ENCODE assay signal across 33 cellular contexts in the genomic region with DNA sequence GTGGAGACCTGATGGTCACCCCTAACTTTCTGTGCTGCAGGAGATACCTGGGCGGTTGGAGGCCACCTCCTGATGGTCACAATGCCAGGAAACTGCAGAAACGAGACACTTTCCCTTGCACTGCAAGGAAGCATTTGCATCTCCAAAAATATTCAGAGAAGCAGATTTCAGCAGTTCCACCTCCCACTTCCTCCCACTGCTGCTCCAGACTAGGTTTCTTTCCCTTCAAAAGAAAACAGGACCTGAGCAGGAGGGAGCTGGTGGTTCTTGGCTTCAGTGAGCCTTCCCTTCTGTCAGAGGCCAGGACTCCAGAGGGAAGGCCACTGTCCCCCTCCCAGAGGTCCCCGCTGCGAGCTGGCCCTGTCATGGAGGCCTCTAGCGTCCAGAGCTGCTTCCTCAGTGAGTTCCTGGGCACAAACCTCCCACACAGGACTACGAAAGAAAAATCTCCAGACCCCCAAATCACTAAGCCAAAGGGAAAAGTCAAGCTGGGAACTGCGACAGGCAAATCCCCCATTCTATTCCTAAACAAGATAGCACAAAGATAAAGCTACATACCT. TPM values are rescaled to one million over a fixed set of nuclear protein-coding genes. Genes with fewer than 3 reads are reported as not detected.
DNase-seq lines count a peak whose midpoint lies in the region; TF ChIP-seq lines count a peak whose summit lies in the region.
"Had no signal": no experiment of that assay in that cellular context is flagged by ENCODE, and none has a peak within 500 bp of the region (broad histone marks: within the 10 kb centered on the region; RNA-seq: fewer than 3 reads in every experiment).

No MANE protein-coding gene starts in this region.

- no peak overlapping the region for H2AFZ ChIP-seq in mammary epithelial cell (ENCODE audit: low read depth, low read length)
- H2AFZ ChIP-seq: GM23248 had no signal

- H3K4me3 ChIP-seq in breast epithelium, result no peak overlapping the region
- H3K4me3 ChIP-seq in mammary epithelial cell (replicated peaks in 1 of 3; ENCODE audit: insufficient read depth in 1 of 3, low read depth in 2 of 3, low read length in 3 of 3), result no peak overlapping the region
- H3K4me3 ChIP-seq in mesodermal cell (ENCODE audit: extremely low read depth, insufficient read depth, low read length, poor library complexity, severe bottlenecking), result no peak overlapping the region
- H3K4me3 ChIP-seq in thyroid gland (replicated peaks in 1 of 3), result no peak overlapping the region
- no peak overlapping the region for H3K4me3 ChIP-seq in H7 (ENCODE audit: insufficient read depth, low read depth, low read length)
- H3K4me3 ChIP-seq: ascending aorta, GM23248 had no signal

- peaks cover 0 to 20% of the 10 kb centered on the region in 2 donors for H3K27me3 ChIP-seq in breast epithelium
- no peaks in the 10 kb centered on the region for H3K27me3 ChIP-seq in mammary epithelial cell (ENCODE audit: insufficient read depth, low read length)
- no peaks in the 10 kb centered on the region for H3K27me3 ChIP-seq in thyroid gland
- H3K27me3 ChIP-seq in H7 (ENCODE audit: control insufficient read depth, insufficient read depth, low read length), result no peaks in the 10 kb centered on the region
- H3K27me3 ChIP-seq: ascending aorta had no signal

- no TSS peak for BruUV-seq in mammary epithelial cell (replicated peaks; lab: Mats Ljungman, UMichigan)

- in situ Hi-C loops in mammary epithelial cell (cut with MboI; ENCODE audit: low sequenced_read_pairs in 2 of 2), result no loop called here

- dilution Hi-C loops in mammary epithelial cell (cut with HindIII; ENCODE audit: low sequenced_read_pairs), result no loop called here

- H3K4me1 ChIP-seq in breast epithelium (no peaks in the 10 kb centered on the region), mammary epithelial cell (ENCODE audit: insufficient read depth, low read length) (no peaks in the 10 kb centered on the region), mesodermal cell (ENCODE audit: control insufficient read depth, insufficient read depth, low read length, poor library complexity, severe bottlenecking) (peaks cover 15% of the 10 kb centered on the region), thyroid gland (no peaks in the 10 kb centered on the region)
- H3K4me1 ChIP-seq: ascending aorta, Caco-2 had no signal

- H3K9me3 ChIP-seq in breast epithelium (no peaks in the 10 kb centered on the region), mammary epithelial cell (replicated peaks; ENCODE audit: insufficient read depth, low read length) (no peaks in the 10 kb centered on the region), mesodermal cell (ENCODE audit: control insufficient read depth, low read length) (no peaks in the 10 kb centered on the region), thyroid gland (no peaks in the 10 kb centered on the region)
- H3K9me3 ChIP-seq: ascending aorta, Caco-2 had no signal

- no peaks in the 10 kb centered on the region for H3K36me3 ChIP-seq in breast epithelium
- H3K36me3 ChIP-seq in mammary epithelial cell (ENCODE audit: insufficient read depth, low read length), result peaks cover 21% of the 10 kb centered on the region
- peaks cover 6% of the 10 kb centered on the region for H3K36me3 ChIP-seq in mesodermal cell (ENCODE audit: control insufficient read depth, insufficient read depth, low read length)
- H3K36me3 ChIP-seq in thyroid gland, result no peaks in the 10 kb centered on the region
- H3K36me3 ChIP-seq in H7 (replicated peaks; ENCODE audit: control insufficient read depth, insufficient read depth, low read length), result peaks cover 23% of the 10 kb centered on the region
- H3K36me3 ChIP-seq: ascending aorta had no signal

- H3K27ac ChIP-seq in breast epithelium (peak overlapping the region; percentile 11 to 32), mammary epithelial cell (ENCODE audit: insufficient read depth, low read depth, low read length) (no peak overlapping the region), caudate nucleus (ENCODE audit: low read depth, low read length) (peak overlapping the region; percentile 58), mesodermal cell (ENCODE audit: low read depth, low read length, severe bottlenecking) (peak overlapping the region; percentile 75), temporal lobe (ENCODE audit: low read depth, low read length) (peak overlapping the region; percentile 41), thyroid gland (no peak overlapping the region)
- H3K27ac ChIP-seq: 22Rv1, ascending aorta, GM23248, VCaP had no signal

- CTCF ChIA-PET in mammary epithelial cell (lab: Charles Lee; ENCODE audit: low non-redundant PET), result no interaction called here

- no peaks in the 10 kb centered on the region for H3K79me2 ChIP-seq in mammary epithelial cell (ENCODE audit: insufficient read depth, low read length)

- H4K20me1 ChIP-seq in mammary epithelial cell (ENCODE audit: insufficient read depth, low read length), result no peaks in the 10 kb centered on the region

- WGBS in mammary epithelial cell (ENCODE audit: low coverage, missing lambda C conversion rate), result 64% methylated on average over 4 of the region's 7 CpGs
- 70% methylated on average over 2 of the region's 7 CpGs for WGBS in mesodermal cell (ENCODE audit: insufficient coverage in 2 of 2), 2 experiments
- WGBS in thyroid gland, 2 donors, result 60 to 90% methylated on average over 2 to 3 of the region's 7 CpGs

- H3K9ac ChIP-seq in mammary epithelial cell (ENCODE audit: insufficient read depth, low read length), result no peak overlapping the region
- H3K9ac ChIP-seq: GM23248 had no signal

- intact Hi-C loops in breast epithelium (cut with DNase I; ENCODE audit: low total_unique reads) (no loop called here), mammary epithelial cell (cut with micrococcal nuclease) (no loop called here), thyroid gland (cut with DNase I) (no loop called here)

- H3K4me2 ChIP-seq in mammary epithelial cell (ENCODE audit: insufficient read depth, low read depth, low read length), result no peak overlapping the region

- TF ChIP-seq CTCF in breast epithelium (IDR thresholded peaks at IDR 0.05), result no peak
- no peak for TF ChIP-seq CTCF in mammary epithelial cell (conservative IDR thresholded peaks at IDR 0.05 in 1 of 2, IDR thresholded peaks at IDR 0.05 in 1 of 2; ENCODE audit: extremely low read depth in 1 of 2, insufficient read depth in 1 of 2, low read depth in 1 of 2, low read length in 2 of 2)
- TF ChIP-seq CTCF in thyroid gland (IDR thresholded peaks at IDR 0.05), result no peak

- no peak for DNase-seq in breast epithelium (ENCODE audit: low spot score in 2 of 2)
- DNase-seq in mammary epithelial cell, result no peak
- peak in 7 of 61 donors; percentile 6 to 50 (median 21) for DNase-seq in caudate nucleus (lab: John Stamatoyannopoulos, UW)
- no peak for DNase-seq in effector CD4-positive, alpha-beta T cell
- no peak for DNase-seq in thyroid gland
- DNase-seq in H7, result no peak
- DNase-seq: activated CD4-positive, alpha-beta T cell treated with anti-CD3 and anti-CD28 coated beads, Interleukin-2, amount 10 ng/mL, durations not matched to agents 24 days and 14 days; activated CD8-positive, alpha-beta memory T cell treated with anti-CD3 and anti-CD28 coated beads, Interleukin-2, amount 10 ng/mL, durations not matched to agents 7 days and 5 days; activated gamma-delta T cell treated with Interleukin-2 at 50 U/mL for 16 hours; activated naive CD8-positive, alpha-beta T cell treated with anti-CD3 and anti-CD28 coated beads, Interleukin-2, amount 10 ng/mL, durations not matched to agents 7 days and 5 days; activated T-cell treated with anti-CD3 and anti-CD28 coated beads, Interleukin-2, amount 50 U/mL, for 4 hours; C1 segment of cervical spinal cord; Caco-2; cerebellar nuclear complex; DMS53; GM23248; hippocampal formation; left colon; MM.1S; NCI-H1105 treated with DMSO at 0.1 percent for 48 hours; NCI-H187 treated with DMSO at 0.1 percent for 48 hours; NCI-H2171 treated with DMSO at 0.1 percent for 48 hours; NCI-H510A; SIG-M5; stimulated activated CD4-positive, alpha-beta T cell treated with anti-CD3 and anti-CD28 coated beads, Interleukin-4, amount 100 ng/mL, for 1 hour; SW 1271; T-helper 9 cell had no signal

- TF ChIP-seq POLR2A in breast epithelium (IDR thresholded peaks at IDR 0.05) (no peak), thyroid gland (IDR thresholded peaks at IDR 0.05) (no peak)

RNA-seq across cellular contexts. Expression of a gene that starts 35.9 kb away (rescaled TPM):
- 10 to 100 TPM in 2 of 3 donors, 1 to 10 TPM in 1; 3.4 to 81.7 (median 35.7) TPM for total RNA-seq in breast epithelium
- total RNA-seq in mammary epithelial cell, result 100 to 1,000 TPM in 1 of 2 donors, 1 to 10 TPM in 1; 4.0 to 146 TPM
- polyA plus RNA-seq in mammary epithelial cell, result 152 TPM
- polyA minus RNA-seq in mammary epithelial cell, result 268 TPM
- 31.6 TPM for polyA plus RNA-seq in mesodermal cell (2013, experiment 1 of 2)
- polyA plus RNA-seq in mesodermal cell (2013, experiment 2 of 2), result 23.0 TPM
- total RNA-seq in temporal lobe, result 323 TPM
- total RNA-seq in thyroid gland, result 1 to 10 TPM; 2.3 to 9.9 (median 6.1) TPM
- total RNA-seq in H7 (2014; rRNA removed; shearing (Covaris generic)), result 205 and 225 TPM in 2 replicates
- total RNA-seq: activated CD4-positive, alpha-beta T cell treated with anti-CD3 and anti-CD28 coated beads, Interleukin-2, amount 10 ng/mL, durations not matched to agents 24 days and 14 days; activated CD8-positive, alpha-beta memory T cell treated with anti-CD3 and anti-CD28 coated beads, Interleukin-2, amount 10 ng/mL, durations not matched to agents 7 days and 5 days; activated naive CD8-positive, alpha-beta T cell treated with anti-CD3 and anti-CD28 coated beads, Interleukin-2, amount 10 ng/mL, durations not matched to agents 7 days and 5 days; lung microvascular endothelial cell had no signal

RNA-seq across cellular contexts. Expression of a gene that starts 46.4 kb away (rescaled TPM):
- 100 to 1,000 TPM in 1 of 3 donors, 10 to 100 TPM in 2; 10.7 to 136 (median 48.8) TPM for total RNA-seq in breast epithelium
- total RNA-seq in mammary epithelial cell, result 10 to 100 TPM; 39.3 to 42.0 TPM
- polyA plus RNA-seq in mammary epithelial cell, result 12.5 TPM
- 3.2 TPM for polyA minus RNA-seq in mammary epithelial cell
- polyA plus RNA-seq in mesodermal cell (2013, experiment 1 of 2), result 16.1 TPM
- 19.2 TPM for polyA plus RNA-seq in mesodermal cell (2013, experiment 2 of 2)
- total RNA-seq in temporal lobe, result 18.2 TPM
- 10 to 100 TPM; 33.6 to 46.0 (median 43.5) TPM for total RNA-seq in thyroid gland
- total RNA-seq in H7 (2014; rRNA removed; shearing (Covaris generic)), result 13.9 and 22.9 TPM in 2 replicates

RNA-seq across cellular contexts. Expression of a gene that starts 46.5 kb away (rescaled TPM):
- total RNA-seq in breast epithelium (10 to 100 TPM in 2 of 3 donors, 1 to 10 TPM in 1; 8.2 to 25.3 (median 21.0) TPM), mammary epithelial cell (10 to 100 TPM; 25.3 to 31.2 TPM), temporal lobe (41.6 TPM), thyroid gland (10 to 100 TPM; 18.9 to 27.7 (median 22.1) TPM)
- 13.9 TPM for polyA plus RNA-seq in mammary epithelial cell
- 20.3 TPM for polyA minus RNA-seq in mammary epithelial cell
- polyA plus RNA-seq in mesodermal cell (2013, experiment 1 of 2), result 10.1 TPM
- 11.0 TPM for polyA plus RNA-seq in mesodermal cell (2013, experiment 2 of 2)
- total RNA-seq in H7 (2014; rRNA removed; shearing (Covaris generic)), result 22.2 and 23.0 TPM in 2 replicates

Comparison
In these comparisons a context has a peak if more than half of its experiments do, and no peak if none do; other contexts are left out.
1. H3K27ac ChIP-seq: peak in breast epithelium (2 of 2), caudate nucleus (single experiment), mesodermal cell (single experiment) and temporal lobe (single experiment); none in mammary epithelial cell (single experiment) and thyroid gland (0 of 3).